In the genomic region with DNA sequence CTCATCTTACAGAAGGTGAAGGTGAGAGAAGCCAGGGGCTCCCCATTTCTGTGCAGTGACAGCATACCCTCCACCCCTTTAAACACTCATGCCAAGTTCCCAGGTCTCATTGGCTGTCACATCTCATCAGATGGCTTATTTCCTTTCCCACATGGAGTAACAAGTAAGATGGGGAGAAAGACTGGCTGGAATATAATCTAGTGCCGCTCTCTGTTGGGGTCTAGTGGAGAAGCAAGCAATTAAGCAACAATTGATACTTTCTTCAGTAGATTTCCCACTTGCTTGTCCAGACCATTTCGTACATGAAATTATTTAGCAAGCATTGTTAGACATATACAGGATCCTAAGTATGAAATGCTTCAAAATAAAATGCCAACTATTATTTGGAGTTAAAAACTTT, we compare ENCODE assay signal across 28 cellular contexts.
"Had no signal": no experiment of that assay in that cellular context is flagged by ENCODE, and none has a peak within 500 bp of the region (broad histone marks: within the 10 kb centered on the region; RNA-seq: fewer than 3 reads in every experiment).

No MANE protein-coding gene starts in this region.

- H3K4me1 ChIP-seq: esophagus muscularis mucosa, foreskin keratinocyte, heart right ventricle, left lung, lower lobe of right lung, pancreas, psoas muscle, right atrium auricular region, stomach, thyroid gland, upper lobe of left lung, vagina had no signal

- FAIRE-seq: astrocyte, pancreas had no signal

- H3K9me3 ChIP-seq: lower lobe of right lung, pancreas, psoas muscle, right atrium auricular region, stomach, thyroid gland, upper lobe of left lung, vagina had no signal

- H3K27ac ChIP-seq: brain microvascular endothelial cell, esophagus muscularis mucosa, foreskin keratinocyte, heart right ventricle, left lung, lower lobe of right lung, pancreas, psoas muscle, right atrium auricular region, stomach, thyroid gland, upper lobe of left lung, vagina had no signal

- DNase-seq: activated CD4-positive, alpha-beta T cell treated with anti-CD3 and anti-CD28 coated beads for 36 hours; activated CD4-positive, alpha-beta T cell treated with anti-CD3 and anti-CD28 coated beads, Interleukin-2, amount 50 U/mL, for 4 hours; activated CD4-positive, CD25-positive, alpha-beta regulatory T cell; activated CD8-positive, alpha-beta memory T cell treated with anti-CD3 and anti-CD28 coated beads for 24 hours; activated effector memory CD4-positive, alpha-beta T cell treated with anti-CD3 and anti-CD28 coated beads, Interleukin-2, amount 50 U/mL, for 16 hours; activated naive CD4-positive, alpha-beta T cell treated with anti-CD3 and anti-CD28 coated beads, Interleukin-2, amount 50 U/mL, for 16 hours; amniotic stem cell; brain microvascular endothelial cell; cortex of kidney; foreskin keratinocyte; heart right ventricle; kidney glomerular epithelial cell; left lung; lower lobe of right lung; naive thymus-derived CD4-positive, alpha-beta T cell; nucleus accumbens; psoas muscle; stimulated activated CD4-positive, alpha-beta T cell treated with anti-CD3 and anti-CD28 coated beads, Interleukin-15, amount 100 ng/mL, for 24 hours; stimulated activated CD4-positive, alpha-beta T cell treated with anti-CD3 and anti-CD28 coated beads, Interleukin-2, amount 100 ng/mL, for 24 hours; stimulated activated naive B cell treated with anti-CD40 and anti-IgM and Interleukin-4, amounts not matched to agents 10 μg/mL and 1 μg/mL and 100 μg/mL, for 72 hours; stomach; thyroid gland; upper lobe of left lung had no signal

- H3K36me3 ChIP-seq: brain microvascular endothelial cell, esophagus muscularis mucosa, heart right ventricle, left lung, lower lobe of right lung, pancreas, right atrium auricular region, stomach, thyroid gland, upper lobe of left lung, vagina had no signal

- H3K4me3 ChIP-seq: esophagus muscularis mucosa, heart right ventricle, left lung, lower lobe of right lung, pancreas, psoas muscle, right atrium auricular region, stomach, thyroid gland, upper lobe of left lung, vagina had no signal

- H3K27me3 ChIP-seq: brain microvascular endothelial cell, esophagus muscularis mucosa, foreskin keratinocyte, heart right ventricle, left lung, pancreas, right atrium auricular region, stomach, thyroid gland, upper lobe of left lung, vagina had no signal
